8 cellular contexts compared by ENCODE assay signal in the genomic region with DNA sequence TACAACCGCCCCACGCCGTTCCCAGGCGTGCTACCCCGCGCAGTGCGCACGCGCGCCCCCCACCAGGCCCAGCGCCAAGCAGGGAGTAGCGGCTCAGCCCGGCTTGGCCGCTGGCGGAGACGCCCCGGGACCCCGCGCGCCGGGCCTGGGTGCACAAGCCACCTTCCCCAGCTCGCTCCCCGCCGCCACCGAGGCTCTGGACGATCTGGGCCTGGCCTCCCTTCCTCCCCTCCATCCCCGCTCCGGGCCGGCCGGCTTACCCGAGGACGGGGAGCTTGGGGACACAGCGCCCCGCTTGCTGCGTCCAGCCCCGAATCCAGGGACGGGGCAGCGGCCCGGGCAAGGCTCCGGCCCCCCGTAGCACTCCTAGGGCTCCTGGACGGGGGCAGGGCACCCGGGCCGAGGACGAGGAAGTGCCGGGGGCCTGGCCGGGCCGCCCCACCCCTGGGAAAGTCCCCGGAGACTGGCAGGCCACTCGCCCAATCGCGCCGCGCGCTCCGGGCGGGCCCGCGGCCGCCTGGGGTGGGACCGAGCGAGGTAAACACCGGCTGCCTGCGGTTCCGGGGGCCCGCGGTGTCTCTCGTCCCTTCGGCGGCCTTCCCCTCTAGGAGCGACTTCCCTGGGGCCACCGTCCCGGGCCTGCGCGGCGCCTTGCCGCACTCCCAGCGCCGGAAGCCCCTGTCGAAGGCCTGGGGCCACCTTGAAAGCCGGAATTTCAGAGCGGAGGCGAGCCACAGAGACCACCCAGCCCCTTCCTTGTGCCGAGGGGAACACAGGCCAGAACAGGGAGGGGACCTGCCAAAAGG. TPM values are rescaled to one million over a fixed set of nuclear protein-coding genes. Genes with fewer than 3 reads are reported as not detected.
DNase-seq lines count a peak whose midpoint lies in the region; ATAC-seq and TF ChIP-seq lines count a peak whose summit lies in the region.

A gene with protein sequence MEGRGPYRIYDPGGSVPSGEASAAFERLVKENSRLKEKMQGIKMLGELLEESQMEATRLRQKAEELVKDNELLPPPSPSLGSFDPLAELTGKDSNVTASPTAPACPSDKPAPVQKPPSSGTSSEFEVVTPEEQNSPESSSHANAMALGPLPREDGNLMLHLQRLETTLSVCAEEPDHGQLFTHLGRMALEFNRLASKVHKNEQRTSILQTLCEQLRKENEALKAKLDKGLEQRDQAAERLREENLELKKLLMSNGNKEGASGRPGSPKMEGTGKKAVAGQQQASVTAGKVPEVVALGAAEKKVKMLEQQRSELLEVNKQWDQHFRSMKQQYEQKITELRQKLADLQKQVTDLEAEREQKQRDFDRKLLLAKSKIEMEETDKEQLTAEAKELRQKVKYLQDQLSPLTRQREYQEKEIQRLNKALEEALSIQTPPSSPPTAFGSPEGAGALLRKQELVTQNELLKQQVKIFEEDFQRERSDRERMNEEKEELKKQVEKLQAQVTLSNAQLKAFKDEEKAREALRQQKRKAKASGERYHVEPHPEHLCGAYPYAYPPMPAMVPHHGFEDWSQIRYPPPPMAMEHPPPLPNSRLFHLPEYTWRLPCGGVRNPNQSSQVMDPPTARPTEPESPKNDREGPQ (minus strand): TSS at position 415 of the 806 bp plus-strand sequence. CDS start 15,939 bp downstream, outside the sequence.

- TF ChIP-seq CTCF in fibroblast of the aortic adventitia (IDR thresholded peaks at IDR 0.05; ENCODE audit: insufficient read depth, low read length) (no peak), nephron progenitor cell (IDR thresholded peaks at IDR 0.05) (no peak)

- H3K4me3 ChIP-seq in fibroblast of the aortic adventitia (ENCODE audit: low read depth, low read length), result peak within 1 kb of the TSS; percentile 86

- peak within 1 kb of the TSS; percentile 91 for H3K4me3 Mint-ChIP-seq in nephron progenitor cell
- H3K4me3 Mint-ChIP-seq in stimulated activated naive CD8-positive, alpha-beta T cell treated with anti-CD3 and anti-CD28 coated beads, Interleukin-15, amount 100 ng/mL, for 72 hours, result peak within 1 kb of the TSS; percentile 89 to 91

- no peaks in the 10 kb centered on the region for H3K9me3 ChIP-seq in KOPT-K1 (ENCODE audit: insufficient read depth, low read length, poor library complexity, severe bottlenecking)

- peaks cover 13% of the 10 kb centered on the region for H3K36me3 ChIP-seq in KOPT-K1 (ENCODE audit: insufficient read depth, low read length)

- H3K27me3 Mint-ChIP-seq in nephron progenitor cell (ENCODE audit: low read depth, poor library complexity), result no peaks in the 10 kb centered on the region
- no peaks in the 10 kb centered on the region for H3K27me3 Mint-ChIP-seq in stimulated activated naive CD8-positive, alpha-beta T cell treated with anti-CD3 and anti-CD28 coated beads, Interleukin-15, amount 100 ng/mL, for 72 hours

- DNase-seq in EL (peak; percentile 93), SHP77 treated with DMSO at 0.1 percent for 48 hours (lab: John Stamatoyannopoulos, UW) (peak; percentile 78), fibroblast of the aortic adventitia (ENCODE audit: low read depth) (peak; percentile 88), nephron progenitor cell (peak; percentile 92)
- peak; percentile 93 for DNase-seq in activated effector memory CD4-positive, alpha-beta T cell treated with Interleukin-2 at 50 U/mL for 16 hours
- DNase-seq in stimulated activated naive CD8-positive, alpha-beta T cell treated with anti-CD3 and anti-CD28 coated beads, Interleukin-15, amount 100 ng/mL, for 72 hours, result peak; percentile 97 to 98

- H3K27ac ChIP-seq in KOPT-K1 (ENCODE audit: low read depth, low read length, poor library complexity, severe bottlenecking), result peak within 1 kb of the TSS; percentile 92

- peak within 1 kb of the TSS; percentile 86 for H3K27ac Mint-ChIP-seq in nephron progenitor cell
- peak within 1 kb of the TSS; percentile 66 to 92 for H3K27ac Mint-ChIP-seq in stimulated activated naive CD8-positive, alpha-beta T cell treated with anti-CD3 and anti-CD28 coated beads, Interleukin-15, amount 100 ng/mL, for 72 hours

- peaks cover 53% of the 10 kb centered on the region for H3K4me1 Mint-ChIP-seq in nephron progenitor cell
- peaks cover 81% of the 10 kb centered on the region for H3K4me1 Mint-ChIP-seq in stimulated activated naive CD8-positive, alpha-beta T cell treated with anti-CD3 and anti-CD28 coated beads, Interleukin-15, amount 100 ng/mL, for 72 hours

- H3K9me3 Mint-ChIP-seq in nephron progenitor cell, result no peaks in the 10 kb centered on the region
- H3K9me3 Mint-ChIP-seq in stimulated activated naive CD8-positive, alpha-beta T cell treated with anti-CD3 and anti-CD28 coated beads, Interleukin-15, amount 100 ng/mL, for 72 hours, result no peaks in the 10 kb centered on the region

- peaks cover 15% of the 10 kb centered on the region for H3K36me3 Mint-ChIP-seq in nephron progenitor cell (ENCODE audit: low read depth)

- peak; percentile 68 for ATAC-seq in GM21825 (IDR thresholded peaks at IDR 0.05; ENCODE audit: unreplicated experiment)
- peak; percentile 86 for ATAC-seq in stimulated activated naive CD8-positive, alpha-beta T cell treated with anti-CD3 and anti-CD28 coated beads, Interleukin-15, amount 100 ng/mL, for 72 hours

RNA-seq across cellular contexts. Expression of the gene that starts here (rescaled TPM):
- total RNA-seq in fibroblast of the aortic adventitia (ENCODE audit: low replicate concordance), result 33.7 and 42.9 TPM in 2 replicates

Comparison
In these comparisons a context has a peak if more than half of its experiments do, and no peak if none do; other contexts are left out.
1. Peak in every context shown above with its lines: DNase-seq, ATAC-seq, H3K4me3 ChIP-seq and H3K27ac ChIP-seq.